In genomic region chr1:167359295-167359694, GRCh38 we compare ENCODE assay signal across 25 cellular contexts.
"Had no signal": no experiment of that assay in that cellular context is flagged by ENCODE, and none has a peak within 500 bp of the region (broad histone marks: within the 10 kb centered on the region; RNA-seq: fewer than 3 reads in every experiment).

No MANE protein-coding gene starts in this region.

- H3K27me3 ChIP-seq: esophagus squamous epithelium, gastrocnemius medialis, heart right ventricle, left lung had no signal

- DNase-seq: cortex of kidney; effector CD8-positive, alpha-beta T cell; effector memory CD8-positive, alpha-beta T cell; endodermal cell; erythroblast; esophagus squamous epithelium; foreskin fibroblast; foreskin melanocyte; gastrocnemius medialis; glutamatergic neuron; head of caudate nucleus; heart right ventricle; hippocampal formation; left cardiac atrium; left lung; left ventricle myocardium superior; lower lobe of right lung; mucosa of descending colon; naive B cell; naive thymus-derived CD8-positive, alpha-beta T cell had no signal

- H3K27me3 Mint-ChIP-seq: dendritic cell treated with granulocyte-macrophage colony-stimulating factor and Interleukin-4, amounts not matched to agents 40 ng/mL and 50 ng/mL, for 4 days; effector memory CD8-positive, alpha-beta T cell; naive B cell; naive thymus-derived CD8-positive, alpha-beta T cell had no signal

- H3K9me3 Mint-ChIP-seq: effector memory CD8-positive, alpha-beta T cell had no signal

- H3K4me3 ChIP-seq: esophagus squamous epithelium, gastrocnemius medialis, heart right ventricle, left lung, lower lobe of right lung, mucosa of descending colon had no signal

- FAIRE-seq: keratinocyte had no signal

- H3K4me3 Mint-ChIP-seq: dendritic cell treated with granulocyte-macrophage colony-stimulating factor and Interleukin-4, amounts not matched to agents 40 ng/mL and 50 ng/mL, for 4 days; effector memory CD8-positive, alpha-beta T cell; endodermal cell; mesothelial cell of epicardium; naive thymus-derived CD8-positive, alpha-beta T cell had no signal

- H3K36me3 ChIP-seq: esophagus squamous epithelium, gastrocnemius medialis, heart right ventricle, left lung, lower lobe of right lung had no signal

- H3K9me3 ChIP-seq: esophagus squamous epithelium, gastrocnemius medialis, left lung, lower lobe of right lung, mucosa of descending colon had no signal

- H3K4me1 Mint-ChIP-seq: mesothelial cell of epicardium had no signal

- H3K27ac Mint-ChIP-seq: dendritic cell treated with granulocyte-macrophage colony-stimulating factor and Interleukin-4, amounts not matched to agents 40 ng/mL and 50 ng/mL, for 4 days; effector memory CD8-positive, alpha-beta T cell; endodermal cell; mesothelial cell of epicardium; naive thymus-derived CD8-positive, alpha-beta T cell had no signal

- H3K27ac ChIP-seq: epithelial cell of prostate, esophagus squamous epithelium, gastrocnemius medialis, heart right ventricle, left lung, lower lobe of right lung had no signal

- ATAC-seq: effector memory CD8-positive, alpha-beta T cell; esophagus mucosa; gastrocnemius medialis; heart right ventricle; left cardiac atrium; left lung; left ventricle myocardium superior; lower lobe of right lung; mucosa of descending colon; naive thymus-derived CD8-positive, alpha-beta T cell had no signal

- H3K4me1 ChIP-seq: esophagus squamous epithelium, gastrocnemius medialis, heart right ventricle, left lung, lower lobe of right lung had no signal
